11 cellular contexts compared by ENCODE assay signal in the genomic region with DNA sequence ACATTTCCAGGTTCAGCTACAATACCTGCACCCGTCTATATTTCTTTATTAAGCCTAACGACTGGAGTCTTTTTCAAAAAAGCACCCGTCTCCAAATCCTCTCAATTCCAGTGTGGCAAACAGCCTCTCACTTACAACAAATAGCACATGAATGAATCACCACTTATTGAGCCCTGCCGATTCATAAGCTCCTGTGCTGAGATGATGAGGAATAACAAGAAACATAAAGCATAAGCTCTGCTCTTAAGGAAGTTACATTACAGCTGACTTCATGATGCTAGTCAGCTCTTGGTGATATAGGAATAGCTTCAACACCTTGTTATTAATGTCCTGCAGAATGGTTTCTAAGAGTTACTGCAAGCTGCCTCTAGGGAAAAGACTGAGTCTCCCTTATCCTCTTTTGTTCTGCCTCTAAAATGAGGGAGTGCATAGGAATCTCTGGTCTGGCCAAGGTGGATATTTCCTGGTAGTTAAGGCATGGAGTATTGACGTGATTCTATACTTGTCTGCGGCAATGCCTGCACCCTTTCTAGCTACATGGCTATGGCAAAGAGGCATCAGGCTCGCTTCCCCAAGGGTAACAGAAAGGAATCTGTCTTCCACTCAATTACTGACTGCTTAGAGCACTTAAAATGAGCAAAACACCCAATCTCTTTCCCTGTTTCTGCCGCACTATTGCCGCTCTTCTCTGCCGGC.
DNase-seq lines count a peak whose midpoint lies in the region; ATAC-seq and TF ChIP-seq lines count a peak whose summit lies in the region.
"Had no signal": no experiment of that assay in that cellular context is flagged by ENCODE, and none has a peak within 500 bp of the region (broad histone marks: within the 10 kb centered on the region; RNA-seq: fewer than 3 reads in every experiment).

No MANE protein-coding gene starts in this region.

- H3K9me3 ChIP-seq in HCT116 (ENCODE audit: control insufficient read depth in 1 of 2, insufficient read depth in 1 of 2, low read depth in 1 of 2, low read length in 2 of 2) (no peaks in the 10 kb centered on the region), left lung (no peaks in the 10 kb centered on the region), mucosa of descending colon (no peaks in the 10 kb centered on the region)

- peak overlapping the region; percentile 11 for H3K4me2 ChIP-seq in HCT116 (ENCODE audit: low read length)

- TF ChIP-seq CTCF in HCT116 (IDR thresholded peaks at IDR 0.05 in 2 of 3, conservative IDR thresholded peaks at IDR 0.05 in 1 of 3; ENCODE audit: borderline replicate concordance in 1 of 3, insufficient read depth in 1 of 3, low read depth in 2 of 3, low read length in 2 of 3) (no peak), astrocyte of the cerebellum (IDR thresholded peaks at IDR 0.05; ENCODE audit: low read depth, low read length, missing control alignments) (no peak), left lung (IDR thresholded peaks at IDR 0.05) (no peak), mucosa of descending colon (IDR thresholded peaks at IDR 0.05) (no peak)

- TF ChIP-seq RAD21 in HCT116 (IDR thresholded peaks at IDR 0.05; ENCODE audit: low read depth) = no peak

- no TSS peak for BruUV-seq in HCT116 (replicated peaks; lab: Mats Ljungman, UMichigan)

- POLR2A ChIA-PET in HCT116 (lab: Charles Lee) = no interaction called here

- DNase-seq in AG08395 (ENCODE audit: low spot score) (peak; percentile 69), HCT116 (ENCODE audit: low read depth, low spot score) (peak; percentile 18), astrocyte of the cerebellum (ENCODE audit: low read depth) (peak; percentile 75), left lung (no peak), mucosa of descending colon (no peak), NCI-H1092 treated with DMSO at 0.1 percent for 48 hours (lab: John Stamatoyannopoulos, UW) (no peak), C1 segment of cervical spinal cord (lab: John Stamatoyannopoulos, UW) (no peak), germinal center (ENCODE audit: low spot score) (no peak)
- DNase-seq: activated T-cell treated with anti-CD3 and anti-CD28 coated beads for 4 hours; NCI-H2171; stimulated activated CD4-positive, alpha-beta T cell treated with anti-CD3 and anti-CD28 coated beads, Interleukin-4, amount 100 ng/mL, for 4 hours had no signal

- in situ Hi-C loops in astrocyte of the cerebellum (cut with HindIII; ENCODE audit: low sequenced_read_pairs) = no loop called here

- no peak overlapping the region for H3K9ac ChIP-seq in HCT116 (ENCODE audit: low read length)

- no peaks in the 10 kb centered on the region for H4K20me1 ChIP-seq in HCT116 (ENCODE audit: insufficient read depth)

- intact Hi-C loops in HCT116 (cut with micrococcal nuclease) = no loop called here
- intact Hi-C loops in left lung (cut with DNase I) = no loop called here
- intact Hi-C loops in mucosa of descending colon (cut with DNase I, micrococcal nuclease) = no loop called here

- no peaks in the 10 kb centered on the region for H3K27me3 ChIP-seq in HCT116 (ENCODE audit: insufficient read depth, low read length)
- no peaks in the 10 kb centered on the region for H3K27me3 ChIP-seq in left lung

- H2AFZ ChIP-seq in HCT116 (ENCODE audit: low read depth, low read length, poor library complexity, severe bottlenecking) = no peak overlapping the region

- H3K4me1 ChIP-seq in HCT116 (ENCODE audit: control insufficient read depth in 1 of 2, insufficient read depth in 2 of 2, low read length in 2 of 2) = peaks cover 0 to 17% of the 10 kb centered on the region in 2 experiments; a peak in 2 of 4 replicates
- H3K4me1 ChIP-seq in left lung = no peaks in the 10 kb centered on the region
- no peaks in the 10 kb centered on the region for H3K4me1 ChIP-seq in mucosa of descending colon (ENCODE audit: low read depth)

- no peak for TF ChIP-seq POLR2A in HCT116 (IDR thresholded peaks at IDR 0.05; ENCODE audit: borderline replicate concordance, extremely low read depth, insufficient read depth, insufficient read length)

- H3K36me3 ChIP-seq in HCT116 (ENCODE audit: control insufficient read depth in 1 of 2, insufficient read depth in 2 of 2, low read length in 2 of 2) = no peaks in the 10 kb centered on the region
- H3K36me3 ChIP-seq in left lung = no peaks in the 10 kb centered on the region
- no peaks in the 10 kb centered on the region for H3K36me3 ChIP-seq in mucosa of descending colon (ENCODE audit: low read depth)

- H3K9me2 ChIP-seq in HCT116 (ENCODE audit: insufficient read depth) = no peaks in the 10 kb centered on the region

- H3K27ac ChIP-seq in HCT116 (ENCODE audit: low read depth, low read length) (no peak overlapping the region), left lung (no peak overlapping the region)

- ATAC-seq in HCT116 (peak; percentile 53), left lung (peak; percentile 87), mucosa of descending colon (no peak)

- H3K4me3 ChIP-seq in HCT116 (replicated peaks in 1 of 2; ENCODE audit: low read depth in 1 of 2, low read length in 2 of 2) (no peak overlapping the region), astrocyte of the cerebellum (ENCODE audit: low read depth, low read length) (no peak overlapping the region), left lung (no peak overlapping the region), mucosa of descending colon (no peak overlapping the region)

- CTCF ChIA-PET in HCT116 (lab: Charles Lee) = no interaction called here

- no peaks in the 10 kb centered on the region for H3K79me2 ChIP-seq in HCT116 (ENCODE audit: insufficient read depth, low read length)

- RAD21 ChIA-PET in HCT116 (lab: Charles Lee; ENCODE audit: low non-redundant PET in 1 of 2, low total read pairs in 2 of 2, uncharacterized antibody in 2 of 2, unreplicated experiment in 2 of 2) = no interaction called here

TF ChIP-seq in HCT116, 20 proteins besides CTCF, POLR2A, EP300 and RAD21:
- TF ChIP-seq JUND (IDR thresholded peaks at IDR 0.05) (peak; percentile 16; the same call in 1 of the 2 replicates), EZH2 (IDR thresholded peaks at IDR 0.05) (no peak), FOSL1 (IDR thresholded peaks at IDR 0.05; ENCODE audit: low read depth) (0 out of 2 replicates have a peak, but pooled peaks have one; percentile 13)
TF ChIP-seq in HCT116: peak in this region for 2.

Comparison
In these comparisons a context has a peak if more than half of its experiments do, and no peak if none do; other contexts are left out.
1. DNase-seq: peak in AG08395 (single experiment), HCT116 (single experiment) and astrocyte of the cerebellum (single experiment); none in left lung (0 of 2), mucosa of descending colon (0 of 3), NCI-H1092 treated with DMSO at 0.1 percent for 48 hours (single experiment), C1 segment of cervical spinal cord (0 of 14) and germinal center (single experiment).